In the genomic region with DNA sequence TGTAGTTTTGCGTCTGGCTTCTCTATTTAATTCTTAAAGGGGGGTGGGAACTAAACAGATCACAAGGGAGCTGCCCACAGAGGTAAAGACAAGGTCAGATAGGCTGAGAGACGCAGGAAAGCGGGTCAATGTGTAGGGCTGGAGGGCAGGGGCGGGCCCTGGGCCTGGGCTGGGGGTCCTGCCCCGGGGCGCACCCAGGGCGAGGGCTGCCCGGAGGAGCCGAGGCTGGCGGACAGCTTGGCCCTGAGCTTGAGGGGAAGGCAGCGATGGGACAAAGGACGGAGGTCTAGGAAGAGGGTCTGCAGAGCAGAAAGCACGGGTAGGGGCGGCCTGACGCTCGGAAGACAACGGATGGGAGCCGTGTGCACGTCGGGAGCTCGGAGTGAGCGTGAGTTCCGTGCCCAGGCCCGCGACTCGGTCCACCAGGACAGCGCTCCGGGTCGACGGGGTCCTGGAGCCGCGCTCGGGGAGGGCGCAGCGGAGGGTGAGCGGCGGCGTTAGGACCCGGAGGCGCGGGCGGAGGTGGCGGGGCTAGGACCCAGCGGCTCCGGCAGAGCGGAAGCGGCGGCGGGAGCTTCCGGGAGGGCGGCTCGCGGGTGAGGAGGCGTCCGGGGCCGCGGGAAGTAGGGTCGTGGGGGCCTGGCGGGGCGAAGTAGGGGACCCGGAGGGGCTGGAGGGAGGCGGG, we compare ENCODE assay signal across 8 cellular contexts. TPM values are rescaled to one million over a fixed set of nuclear protein-coding genes. Genes with fewer than 3 reads are reported as not detected.
DNase-seq lines count a peak whose midpoint lies in the region; TF ChIP-seq lines count a peak whose summit lies in the region.
"Not testable (repeated sequence)": the region's sequence is repeated elsewhere in the genome, so short reads cannot be mapped to it uniquely, and the experiment has no call there.

No MANE protein-coding gene starts in this region.

- H3K4me1 ChIP-seq in adrenal gland (replicated peaks in 1 of 2) = peaks cover 0 to 16% of the 10 kb centered on the region in 2 donors
- H3K4me1 ChIP-seq in skeletal muscle tissue (ENCODE audit: control insufficient read depth in 3 of 3, insufficient read depth in 3 of 3, low read length in 3 of 3) = peaks cover 8 to 18% (median 14%) of the 10 kb centered on the region in 3 donors

- 1 to 3% (median 2%) methylated on average over 27 to 58 of the region's 62 CpGs for WGBS in adrenal gland, 4 donors

- H3K27ac ChIP-seq in adrenal gland (peak overlapping the region in 4 of 5 donors; percentile 3 to 84 (median 62)), skeletal muscle tissue (ENCODE audit: low read depth, low read length) (peak overlapping the region; percentile 63), temporal lobe (ENCODE audit: low read depth, low read length) (peak overlapping the region; percentile 79)

- intact Hi-C loops in adrenal gland (cut with DNase I) = not testable (repeated sequence)

- TF ChIP-seq POLR2A in adrenal gland (IDR thresholded peaks at IDR 0.05) = peak in 1 of 2 donors; percentile 12

- H3K36me3 ChIP-seq in adrenal gland (replicated peaks in 1 of 2); skeletal muscle tissue (ENCODE audit: control insufficient read depth in 3 of 3, insufficient read depth in 3 of 3, low read length in 3 of 3): not testable (repeated sequence)

- in situ Hi-C loops in KBM-7 (cut with MboI; ENCODE audit: low pct_unique_long_range_greater_than_20kb, low sequenced_read_pairs) = not testable (repeated sequence)

- peak overlapping the region; percentile 65 to 87 (median 77) for H3K9ac ChIP-seq in skeletal muscle tissue (ENCODE audit: low read depth in 1 of 3, low read length in 3 of 3)

- H3K27me3 ChIP-seq in adrenal gland; skeletal muscle tissue (ENCODE audit: control insufficient read depth in 3 of 3, insufficient read depth in 3 of 3, low read length in 3 of 3): not testable (repeated sequence)

- DNase-seq in EL = peak; percentile 72
- peak; percentile 84 for DNase-seq in KBM-7
- DNase-seq in activated CD4-positive, CD25-positive, alpha-beta regulatory T cell treated with anti-CD3 and anti-CD28 coated beads, Interleukin-2, amount 50 U/mL, for 72 hours = peak; percentile 87
- peak; percentile 65 to 82 (median 76) for DNase-seq in adrenal gland
- DNase-seq in fibroblast of pulmonary artery (ENCODE audit: low read depth) = peak; percentile 68
- peak; percentile 64 to 79 for DNase-seq in lung microvascular endothelial cell (ENCODE audit: low read depth in 2 of 2)

- peak overlapping the region; percentile 41 to 87 (median 84) for H3K4me3 ChIP-seq in adrenal gland
- peak overlapping the region; percentile 58 for H3K4me3 ChIP-seq in fibroblast of pulmonary artery (replicated peaks; ENCODE audit: low read depth, low read length)
- H3K4me3 ChIP-seq in skeletal muscle tissue (ENCODE audit: low read length in 3 of 3) = peak overlapping the region; percentile 76 to 81 (median 78)

- not testable (repeated sequence) for TF ChIP-seq CTCF in adrenal gland (IDR thresholded peaks at IDR 0.05); fibroblast of pulmonary artery (IDR thresholded peaks at IDR 0.05; ENCODE audit: low read length, missing control alignments)

- not testable (repeated sequence) for H3K9me3 ChIP-seq in adrenal gland (replicated peaks in 1 of 3); skeletal muscle tissue (ENCODE audit: control insufficient read depth in 3 of 3, low read length in 3 of 3)

RNA-seq across cellular contexts. Expression of a gene that starts 43.4 kb away (rescaled TPM):
- 10 to 100 TPM in 4 of 8 donors, 1 to 10 TPM in 3, under 1 TPM in 1; 0.36 to 21.6 (median 9.3) TPM for total RNA-seq in adrenal gland
- 10 to 100 TPM in 2 of 3 donors, 1 to 10 TPM in 1; 7.3 to 34.4 (median 17.1) TPM for polyA plus RNA-seq in adrenal gland
- 2.4 and 4.8 TPM in 2 replicates for total RNA-seq in lung microvascular endothelial cell
- 8.9 TPM for total RNA-seq in skeletal muscle tissue
- total RNA-seq in temporal lobe = 10.8 TPM

Comparison
In these comparisons a context has a peak if more than half of its experiments do, and no peak if none do; other contexts are left out.
1. Peak in every context shown above with its lines: DNase-seq, H3K4me3 ChIP-seq and H3K27ac ChIP-seq.